ENCODE assay signal across 20 cellular contexts in genomic region chr16:59988591-59988990, GRCh38.
DNase-seq lines count a peak whose midpoint lies in the region.
"Had no signal": no experiment of that assay in that cellular context is flagged by ENCODE, and none has a peak within 500 bp of the region (broad histone marks: within the 10 kb centered on the region; RNA-seq: fewer than 3 reads in every experiment).

No MANE protein-coding gene starts in this region.

- H3K27ac Mint-ChIP-seq in activated T-helper 2 cell treated with anti-CD3 and anti-CD28 coated beads, Interferon-gamma antibody, Interleukin-2, Interleukin-4, amounts not matched to agents 10 μg/mL and 5 μg/mL and 100 μg/mL, durations not matched to agents 14 hours and 24 hours and 36 hours, result no peak overlapping the region
- H3K27ac Mint-ChIP-seq: CD8-positive, alpha-beta T cell; IgD-negative memory B cell; T-helper 1 cell treated with Interleukin-12 subunit alpha and Interleukin-12 subunit beta and Interleukin-4 antibody, amounts not matched to agents 30 μg/mL and 1 μg/mL, for 36 hours had no signal

- no peak overlapping the region for H3K4me3 Mint-ChIP-seq in activated T-helper 2 cell treated with anti-CD3 and anti-CD28 coated beads, Interferon-gamma antibody, Interleukin-2, Interleukin-4, amounts not matched to agents 10 μg/mL and 5 μg/mL and 100 μg/mL, durations not matched to agents 14 hours and 24 hours and 36 hours (ENCODE audit: low read depth)
- H3K4me3 Mint-ChIP-seq: CD8-positive, alpha-beta T cell; IgD-negative memory B cell; T-helper 1 cell treated with Interleukin-12 subunit alpha and Interleukin-12 subunit beta and Interleukin-4 antibody, amounts not matched to agents 30 μg/mL and 1 μg/mL, for 36 hours had no signal

- no peaks in the 10 kb centered on the region for H3K27me3 Mint-ChIP-seq in activated T-helper 2 cell treated with anti-CD3 and anti-CD28 coated beads, Interferon-gamma antibody, Interleukin-2, Interleukin-4, amounts not matched to agents 10 μg/mL and 5 μg/mL and 100 μg/mL, durations not matched to agents 14 hours and 24 hours and 36 hours (ENCODE audit: low read depth)
- H3K27me3 Mint-ChIP-seq: IgD-negative memory B cell had no signal

- DNase-seq in DMS153 (lab: John Stamatoyannopoulos, UW) (peak; percentile 96), HPDE6-E6E7 (ENCODE audit: extremely low spot score) (peak; percentile 15), NCI-H526 treated with DMSO at 0.1 percent for 48 hours (lab: John Stamatoyannopoulos, UW) (peak; percentile 76), epithelial cell of prostate (ENCODE audit: low read depth, low spot score) (peak; percentile 33), NCI-H1930 (lab: John Stamatoyannopoulos, UW) (no peak)
- no peak for DNase-seq in stimulated activated CD4-positive, alpha-beta T cell treated with anti-CD3 and anti-CD28 coated beads, Interleukin-1b, Interleukin-23, amount 100 ng/mL, for 48 hours
- DNase-seq in activated T-helper 2 cell treated with anti-CD3 and anti-CD28 coated beads, Interferon-gamma antibody, Interleukin-2, Interleukin-4, amounts not matched to agents 10 μg/mL and 5 μg/mL and 100 μg/mL, durations not matched to agents 14 hours and 24 hours and 36 hours (ENCODE audit: low spot score), result no peak
- DNase-seq: Calu3; CD8-positive, alpha-beta T cell; H7; Kasumi-1; NCI-H1694 treated with DMSO at 0.1 percent for 48 hours; PC-9; SJCRH30 had no signal

- H3K9me3 Mint-ChIP-seq in activated T-helper 2 cell treated with anti-CD3 and anti-CD28 coated beads, Interferon-gamma antibody, Interleukin-2, Interleukin-4, amounts not matched to agents 10 μg/mL and 5 μg/mL and 100 μg/mL, durations not matched to agents 14 hours and 24 hours and 36 hours, result peaks cover 66% of the 10 kb centered on the region

- H3K36me3 Mint-ChIP-seq in activated T-helper 2 cell treated with anti-CD3 and anti-CD28 coated beads, Interferon-gamma antibody, Interleukin-2, Interleukin-4, amounts not matched to agents 10 μg/mL and 5 μg/mL and 100 μg/mL, durations not matched to agents 14 hours and 24 hours and 36 hours (ENCODE audit: low read depth), result no peaks in the 10 kb centered on the region
- H3K36me3 Mint-ChIP-seq: CD8-positive, alpha-beta T cell; IgD-negative memory B cell had no signal

- intact Hi-C loops in activated T-helper 2 cell treated with anti-CD3 and anti-CD28 coated beads, Interferon-gamma antibody, Interleukin-2, Interleukin-4, amounts not matched to agents 10 μg/mL and 5 μg/mL and 100 μg/mL, durations not matched to agents 14 hours and 24 hours and 36 hours (cut with micrococcal nuclease), result no loop called here

- no peak overlapping the region for H3K27ac ChIP-seq in epithelial cell of prostate
- H3K27ac ChIP-seq: A549; BLaER1 treated with 17β-estradiol and CSF1 and Interleukin-3, amounts not matched to agents 10 nM and 100 nM; HL-60; PC-9; RWPE1; SJCRH30 had no signal

- no peaks in the 10 kb centered on the region for H3K4me1 Mint-ChIP-seq in activated T-helper 2 cell treated with anti-CD3 and anti-CD28 coated beads, Interferon-gamma antibody, Interleukin-2, Interleukin-4, amounts not matched to agents 10 μg/mL and 5 μg/mL and 100 μg/mL, durations not matched to agents 14 hours and 24 hours and 36 hours (ENCODE audit: low read depth)
- H3K4me1 Mint-ChIP-seq: IgD-negative memory B cell had no signal

Comparison
In these comparisons a context has a peak if more than half of its experiments do, and no peak if none do; other contexts are left out.
1. DNase-seq: peak in DMS153 (single experiment), HPDE6-E6E7 (single experiment), NCI-H526 treated with DMSO at 0.1 percent for 48 hours (single experiment) and epithelial cell of prostate (single experiment); none in stimulated activated CD4-positive, alpha-beta T cell treated with anti-CD3 and anti-CD28 coated beads, Interleukin-1b, Interleukin-23, amount 100 ng/mL, for 48 hours (single experiment), NCI-H1930 (0 of 2) and activated T-helper 2 cell treated with anti-CD3 and anti-CD28 coated beads, Interferon-gamma antibody, Interleukin-2, Interleukin-4, amounts not matched to agents 10 μg/mL and 5 μg/mL and 100 μg/mL, durations not matched to agents 14 hours and 24 hours and 36 hours (single experiment).